1 cellular context compared by ENCODE assay signal in genomic region chr20:50197463-50197862, GRCh38.
TF ChIP-seq lines count a peak whose summit lies in the region.

No MANE protein-coding gene starts in this region.

TF ChIP-seq in GM23338, 12 proteins besides CTCF, POLR2A, EP300 and RAD21 (continued from another document):
- TF ChIP-seq ZNF462 (CRISPR knock-in tag; IDR thresholded peaks at IDR 0.05) (no peak), CREB1 (CRISPR knock-in tag; IDR thresholded peaks at IDR 0.05; ENCODE audit: low read depth) (no peak), EZH2phosphoT487 (IDR thresholded peaks at IDR 0.05; ENCODE audit: unreplicated experiment) (no peak), NANOG (IDR thresholded peaks at IDR 0.05; ENCODE audit: borderline replicate concordance) (no peak), REST (IDR thresholded peaks at IDR 0.05; ENCODE audit: unreplicated experiment) (no peak), JUNB (IDR thresholded peaks at IDR 0.05; ENCODE audit: unreplicated experiment) (no peak), EZH2 (IDR thresholded peaks at IDR 0.05; ENCODE audit: low read depth, unreplicated experiment) (no peak), POLR2AphosphoS5 (IDR thresholded peaks at IDR 0.05; ENCODE audit: low read depth) (no peak), ZNF331 (CRISPR knock-in tag; IDR thresholded peaks at IDR 0.05; ENCODE audit: low read depth) (no peak), ETS1 (IDR thresholded peaks at IDR 0.05) (no peak)
